In the genomic region with DNA sequence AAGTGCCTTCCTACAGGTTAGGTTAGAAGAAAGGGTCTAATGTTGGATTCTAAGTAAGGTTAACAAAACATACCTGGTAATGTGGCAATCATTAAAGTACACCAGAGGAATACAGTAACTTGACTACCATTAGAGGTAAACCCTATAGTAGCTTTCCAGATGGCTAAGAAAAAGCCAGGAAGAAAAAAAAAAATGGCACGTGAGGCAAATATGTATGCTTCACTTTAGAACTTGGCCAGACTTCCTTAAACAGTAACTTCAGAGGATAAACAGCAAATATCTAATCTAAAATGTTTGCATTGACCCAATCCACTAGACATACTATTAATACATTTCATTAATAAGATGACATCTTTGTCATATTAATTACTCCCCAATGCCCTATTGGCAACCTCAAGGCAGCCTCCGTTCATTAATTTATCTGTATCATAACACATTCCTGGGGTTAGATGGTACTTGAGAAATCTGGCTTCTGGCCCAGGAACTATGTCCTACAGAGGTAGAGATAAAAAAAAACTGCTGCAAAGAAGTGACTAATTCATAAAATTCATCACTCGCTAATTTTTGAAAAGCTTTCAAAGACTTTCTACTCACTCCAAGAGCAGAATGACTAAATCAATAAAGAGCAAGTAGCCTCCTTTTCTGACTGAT, we compare ENCODE assay signal across 11 cellular contexts. TPM values are rescaled to one million over a fixed set of nuclear protein-coding genes. Genes with fewer than 3 reads are reported as not detected.
A peak's percentile ranks its signal among the peaks of the same experiment; 100 is the strongest.
DNase-seq lines count a peak whose midpoint lies in the region; TF ChIP-seq lines count a peak whose summit lies in the region.
"Had no signal": no experiment of that assay in that cellular context is flagged by ENCODE, and none has a peak within 500 bp of the region (broad histone marks: within the 10 kb centered on the region; RNA-seq: fewer than 3 reads in every experiment).

No MANE protein-coding gene starts in this region.

- H3K27ac Mint-ChIP-seq in T-helper 2 cell treated with Interferon-gamma antibody and Interleukin-4, amounts not matched to agents 5 μg/mL and 100 μg/mL, for 36 hours: no peak overlapping the region

- H3K36me3 ChIP-seq in SK-N-SH (replicated peaks in 1 of 2; ENCODE audit: control insufficient read depth in 1 of 2, insufficient read depth in 2 of 2, low read length in 1 of 2): peaks cover 0 to 23% of the 10 kb centered on the region in 2 experiments
- no peaks in the 10 kb centered on the region; the same call in 1 of the 2 replicates for H3K36me3 ChIP-seq in MM.1S (replicated peaks; ENCODE audit: insufficient read depth, low read length)
- H3K36me3 ChIP-seq: HAP-1 had no signal

- CTCF ChIA-PET in SK-N-SH (lab: Yijun Ruan, JAX): interaction anchor here (0.7 to 26.9 kb wide), 8 partner anchors 9 to 171 kb away, joined by 3 to 293 read pairs (median 4); partner anchors contain the start of gene CASQ1

- TF ChIP-seq RAD21 in SK-N-SH (IDR thresholded peaks at IDR 0.05; ENCODE audit: low read length): no peak

- H3K27ac ChIP-seq in SK-N-SH (ENCODE audit: low read depth in 2 of 2, low read length in 1 of 2) (peak overlapping the region; percentile 41 to 43), MM.1S (ENCODE audit: low read length) (no peak overlapping the region)

- no peak for TF ChIP-seq CTCF in SK-N-SH (IDR thresholded peaks at IDR 0.05)
- TF ChIP-seq CTCF in MM.1S (IDR thresholded peaks at IDR 0.05; ENCODE audit: low read length): no peak

- H3K4me2 ChIP-seq in SK-N-SH (no peak overlapping the region), MM.1S (ENCODE audit: low read depth, low read length) (no peak overlapping the region)

- H2AFZ ChIP-seq in SK-N-SH (ENCODE audit: low read depth) (no peak overlapping the region), MM.1S (ENCODE audit: low read length) (no peak overlapping the region)

- DNase-seq in A172 (ENCODE audit: low spot score) (peak; percentile 72), GM03348 (ENCODE audit: low spot score) (peak; percentile 76), SK-N-SH (no peak), glomerular visceral epithelial cell (ENCODE audit: extremely low spot score) (peak; percentile 67), cerebellum (ENCODE audit: low spot score) (no peak), Kasumi-1 (lab: John Stamatoyannopoulos, UW) (no peak), MM.1S (no peak)
- no peak for DNase-seq in T-helper 2 cell treated with Interferon-gamma antibody and Interleukin-4, amounts not matched to agents 5 μg/mL and 100 μg/mL, for 36 hours (ENCODE audit: low spot score)
- DNase-seq: CD8-positive, alpha-beta memory T cell had no signal

- H3K27me3 ChIP-seq in SK-N-SH (ENCODE audit: insufficient read depth): no peaks in the 10 kb centered on the region
- no peaks in the 10 kb centered on the region for H3K27me3 ChIP-seq in MM.1S (replicated peaks; ENCODE audit: insufficient read depth, low read length)

- peaks cover 26% of the 10 kb centered on the region for H3K4me1 Mint-ChIP-seq in T-helper 2 cell treated with Interferon-gamma antibody and Interleukin-4, amounts not matched to agents 5 μg/mL and 100 μg/mL, for 36 hours (ENCODE audit: low read depth)

- H3K9me2 ChIP-seq in SK-N-SH (no peaks in the 10 kb centered on the region), MM.1S (replicated peaks; ENCODE audit: insufficient read depth, low read length) (no peaks in the 10 kb centered on the region)

- H3K36me3 Mint-ChIP-seq in T-helper 2 cell treated with Interferon-gamma antibody and Interleukin-4, amounts not matched to agents 5 μg/mL and 100 μg/mL, for 36 hours (ENCODE audit: low read depth): peaks cover 26% of the 10 kb centered on the region

- H3K9me3 Mint-ChIP-seq in T-helper 2 cell treated with Interferon-gamma antibody and Interleukin-4, amounts not matched to agents 5 μg/mL and 100 μg/mL, for 36 hours: no peaks in the 10 kb centered on the region
- H3K9me3 Mint-ChIP-seq: CD8-positive, alpha-beta memory T cell had no signal

- peaks cover 16 to 24% of the 10 kb centered on the region in 2 experiments for H3K4me1 ChIP-seq in SK-N-SH (ENCODE audit: control insufficient read depth in 1 of 2, insufficient read depth in 2 of 2, low read depth in 1 of 2, low read length in 1 of 2)
- H3K4me1 ChIP-seq in MM.1S (ENCODE audit: low read length): peaks cover 15% of the 10 kb centered on the region

- no peaks in the 10 kb centered on the region for H3K27me3 Mint-ChIP-seq in T-helper 2 cell treated with Interferon-gamma antibody and Interleukin-4, amounts not matched to agents 5 μg/mL and 100 μg/mL, for 36 hours (ENCODE audit: low read depth)
- H3K27me3 Mint-ChIP-seq: activated naive CD8-positive, alpha-beta T cell had no signal

- no peak for TF ChIP-seq EP300 in SK-N-SH (IDR thresholded peaks at IDR 0.05; ENCODE audit: borderline replicate concordance in 1 of 2, low read depth in 1 of 2, low read length in 1 of 2)

- H3K9me3 ChIP-seq in SK-N-SH (no peaks in the 10 kb centered on the region), MM.1S (replicated peaks; ENCODE audit: insufficient read depth, low read length) (no peaks in the 10 kb centered on the region)
- H3K9me3 ChIP-seq: HAP-1 had no signal

- H3F3A ChIP-seq in SK-N-SH (replicated peaks; ENCODE audit: insufficient read depth): peaks cover 42% of the 10 kb centered on the region
- 0 out of 2 replicates have a peak, but pooled peaks cover 4% of the 10 kb centered on the region for H3F3A ChIP-seq in MM.1S (ENCODE audit: insufficient read depth, low read length)

- peaks cover 58% of the 10 kb centered on the region for H4K20me1 ChIP-seq in SK-N-SH (ENCODE audit: insufficient read depth)
- no peaks in the 10 kb centered on the region for H4K20me1 ChIP-seq in MM.1S (ENCODE audit: insufficient read depth, low read length)

- POLR2A ChIA-PET in SK-N-SH (lab: Yijun Ruan, JAX): no interaction called here

- no peak overlapping the region for H3K4me3 Mint-ChIP-seq in T-helper 2 cell treated with Interferon-gamma antibody and Interleukin-4, amounts not matched to agents 5 μg/mL and 100 μg/mL, for 36 hours
- H3K4me3 Mint-ChIP-seq: activated naive CD8-positive, alpha-beta T cell; CD8-positive, alpha-beta memory T cell had no signal

- H3K4me3 ChIP-seq in SK-N-SH (ENCODE audit: low read depth in 2 of 2, low read length in 1 of 2): no peak overlapping the region
- H3K4me3 ChIP-seq in MM.1S (ENCODE audit: low read length): no peak overlapping the region
- H3K4me3 ChIP-seq: HAP-1 had no signal

- 46% methylated on average over 3 of the region's 3 CpGs for WGBS in SK-N-SH (ENCODE audit: low lambda C conversion rate)

- H3K79me2 ChIP-seq in SK-N-SH (ENCODE audit: insufficient read depth) (peaks cover 85% of the 10 kb centered on the region), MM.1S (ENCODE audit: low read length) (peaks cover 77% of the 10 kb centered on the region)

- no peak overlapping the region for H3K9ac ChIP-seq in SK-N-SH
- no peak overlapping the region for H3K9ac ChIP-seq in MM.1S (ENCODE audit: low read length)

TF ChIP-seq in SK-N-SH, 30 proteins besides CTCF, POLR2A, EP300 and RAD21 (continues in another document):
- TF ChIP-seq NRF1 (IDR thresholded peaks at IDR 0.05; ENCODE audit: low read depth, low read length) (no peak), TAF1 (IDR thresholded peaks at IDR 0.05; ENCODE audit: borderline replicate concordance, low read depth, low read length) (no peak), TCF12 (IDR thresholded peaks at IDR 0.05) (peak; percentile 19; the same call in 1 of the 2 replicates), TEAD4 (IDR thresholded peaks at IDR 0.05; ENCODE audit: borderline replicate concordance, insufficient read depth) (no peak), FOSL2 (IDR thresholded peaks at IDR 0.05; ENCODE audit: borderline replicate concordance, low read depth) (peak; percentile 12; the same call in 1 of the 2 replicates), JUND (IDR thresholded peaks at IDR 0.05) (peak; percentile 53), MEF2A (IDR thresholded peaks at IDR 0.05; ENCODE audit: borderline replicate concordance, low read depth) (no peak), GATA2 (CRISPR knock-in tag; IDR thresholded peaks at IDR 0.05) (no peak)
- TF ChIP-seq, protein P1, sequence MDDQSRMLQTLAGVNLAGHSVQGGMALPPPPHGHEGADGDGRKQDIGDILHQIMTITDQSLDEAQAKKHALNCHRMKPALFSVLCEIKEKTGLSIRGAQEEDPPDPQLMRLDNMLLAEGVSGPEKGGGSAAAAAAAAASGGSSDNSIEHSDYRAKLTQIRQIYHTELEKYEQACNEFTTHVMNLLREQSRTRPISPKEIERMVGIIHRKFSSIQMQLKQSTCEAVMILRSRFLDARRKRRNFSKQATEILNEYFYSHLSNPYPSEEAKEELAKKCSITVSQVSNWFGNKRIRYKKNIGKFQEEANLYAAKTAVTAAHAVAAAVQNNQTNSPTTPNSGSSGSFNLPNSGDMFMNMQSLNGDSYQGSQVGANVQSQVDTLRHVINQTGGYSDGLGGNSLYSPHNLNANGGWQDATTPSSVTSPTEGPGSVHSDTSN (IDR thresholded peaks at IDR 0.05): peak; percentile 34; the same call in 1 of the 2 replicates

RNA-seq across cellular contexts. Expression of gene DCAF8, which starts 5.8 kb away (rescaled TPM):
- 86.5 and 90.0 TPM in 2 replicates for total RNA-seq in A172 (2014; rRNA removed; shearing (Covaris generic))
- polyA plus RNA-seq in SK-N-SH (2012; rRNA removed): 108 and 150 TPM in 2 replicates
- polyA plus RNA-seq in SK-N-SH (2012; cell fraction: cytosol; rRNA removed): 55.1 and 69.1 TPM in 2 replicates
- polyA plus RNA-seq in SK-N-SH (2012; cell fraction: nucleus; rRNA removed): 383 and 570 TPM in 2 replicates
- 108 TPM for total RNA-seq in cerebellum

RNA-seq across cellular contexts. Expression of gene PEX19, which starts 28.4 kb away (rescaled TPM):
- total RNA-seq in A172 (2014; rRNA removed; shearing (Covaris generic)): 70.3 and 102 TPM in 2 replicates
- polyA plus RNA-seq in SK-N-SH (2012; rRNA removed): 31.4 and 52.1 TPM in 2 replicates
- 34.9 and 45.9 TPM in 2 replicates for polyA plus RNA-seq in SK-N-SH (2012; cell fraction: cytosol; rRNA removed)
- polyA plus RNA-seq in SK-N-SH (2012; cell fraction: nucleus; rRNA removed): 24.8 and 42.2 TPM in 2 replicates
- total RNA-seq in cerebellum: 42.1 TPM

RNA-seq across cellular contexts. Expression of gene PEA15, which starts 51.3 kb away (rescaled TPM):
- 194 and 307 TPM in 2 replicates for total RNA-seq in A172 (2014; rRNA removed; shearing (Covaris generic))
- 322 and 382 TPM in 2 replicates for polyA plus RNA-seq in SK-N-SH (2012; rRNA removed)
- 313 and 411 TPM in 2 replicates for polyA plus RNA-seq in SK-N-SH (2012; cell fraction: cytosol; rRNA removed)
- polyA plus RNA-seq in SK-N-SH (2012; cell fraction: nucleus; rRNA removed): 176 and 239 TPM in 2 replicates
- total RNA-seq in cerebellum: 125 TPM

Comparison
In these comparisons a context has a peak if more than half of its experiments do, and no peak if none do; other contexts are left out.
1. DNase-seq: peak in A172 (single experiment), GM03348 (single experiment) and glomerular visceral epithelial cell (single experiment); none in SK-N-SH (single experiment), T-helper 2 cell treated with Interferon-gamma antibody and Interleukin-4, amounts not matched to agents 5 μg/mL and 100 μg/mL, for 36 hours (single experiment), cerebellum (single experiment), Kasumi-1 (0 of 2) and MM.1S (single experiment).